Comparison of ENCODE assay signal across 29 cellular contexts in genomic region chr2:73976803-73977202, GRCh38.
"Had no signal": no experiment of that assay in that cellular context is flagged by ENCODE, and none has a peak within 500 bp of the region (broad histone marks: within the 10 kb centered on the region; RNA-seq: fewer than 3 reads in every experiment).

No MANE protein-coding gene starts in this region.

- H3K4me3 Mint-ChIP-seq: activated naive CD4-positive, alpha-beta T cell treated with anti-CD3 and anti-CD28 coated beads, Interleukin-2, amount 50 U/mL, for 24 hours; effector memory CD8-positive, alpha-beta T cell; nephron had no signal

- H3K4me3 ChIP-seq: ascending aorta, cardiac muscle cell, colonic mucosa, dorsolateral prefrontal cortex, gastrocnemius medialis, hepatocyte, left ventricle myocardium inferior, lung, skin epidermis, transverse colon had no signal

- H3K27ac Mint-ChIP-seq: activated naive CD4-positive, alpha-beta T cell treated with anti-CD3 and anti-CD28 coated beads, Interleukin-2, amount 50 U/mL, for 24 hours; activated T-helper 2 cell treated with anti-CD3 and anti-CD28 coated beads, Interferon-gamma antibody, Interleukin-2, Interleukin-4, amounts not matched to agents 10 μg/mL and 5 μg/mL and 100 μg/mL, durations not matched to agents 14 hours and 24 hours and 36 hours; brain; effector memory CD8-positive, alpha-beta T cell; nephron had no signal

- DNase-seq: activated CD4-positive, CD25-positive, alpha-beta regulatory T cell treated with anti-CD3 and anti-CD28 coated beads, Interleukin-2, amount 50 U/mL, for 72 hours; activated CD8-positive, alpha-beta memory T cell treated with anti-CD3 and anti-CD28 coated beads, Interleukin-2, amount 50 U/mL, for 48 hours; activated T-cell treated with anti-CD3 and anti-CD28 coated beads, Interleukin-2, amount 50 U/mL, for 48 hours; cerebellar nuclear complex; colonic mucosa; dorsolateral prefrontal cortex; effector memory CD8-positive, alpha-beta T cell; gastrocnemius medialis; glutamatergic neuron; islet precursor cell; left ventricle myocardium inferior; mesendoderm; stimulated activated CD4-positive, alpha-beta T cell treated with anti-CD3 and anti-CD28 coated beads, Interleukin-1b, Interleukin-23, amount 100 ng/mL, for 48 hours; stimulated activated CD4-positive, alpha-beta T cell treated with anti-CD3 and anti-CD28 coated beads, Interleukin-4, amount 100 ng/mL, for 4 hours; stimulated activated CD8-positive, alpha-beta memory T cell treated with anti-CD3 and anti-CD28 coated beads, Interleukin-4, amount 100 ng/mL, for 48 hours; stimulated activated naive CD4-positive, alpha-beta T cell; T-helper 2 cell; transverse colon had no signal

- H3K36me3 Mint-ChIP-seq: activated naive CD4-positive, alpha-beta T cell treated with anti-CD3 and anti-CD28 coated beads, Interleukin-2, amount 50 U/mL, for 24 hours; brain had no signal

- ATAC-seq: effector memory CD8-positive, alpha-beta T cell; gastrocnemius medialis; sciatic nerve had no signal

- H3K9me3 ChIP-seq: ascending aorta, colonic mucosa, gastrocnemius medialis, left ventricle myocardium inferior, neutrophil, transverse colon had no signal

- H3K9me3 Mint-ChIP-seq: activated naive CD4-positive, alpha-beta T cell treated with anti-CD3 and anti-CD28 coated beads, Interleukin-2, amount 50 U/mL, for 24 hours; activated T-helper 2 cell treated with anti-CD3 and anti-CD28 coated beads, Interferon-gamma antibody, Interleukin-2, Interleukin-4, amounts not matched to agents 10 μg/mL and 5 μg/mL and 100 μg/mL, durations not matched to agents 14 hours and 24 hours and 36 hours; effector memory CD8-positive, alpha-beta T cell; nephron had no signal

- H3K36me3 ChIP-seq: ascending aorta, cardiac muscle cell, colonic mucosa, gastrocnemius medialis, left ventricle myocardium inferior, neutrophil, transverse colon had no signal

- H3K27ac ChIP-seq: ascending aorta, cardiac muscle cell, colonic mucosa, dorsolateral prefrontal cortex, gastrocnemius medialis, hepatocyte, left ventricle myocardium inferior, neutrophil, skin epidermis, transverse colon had no signal

- H3K27me3 Mint-ChIP-seq: activated naive CD4-positive, alpha-beta T cell treated with anti-CD3 and anti-CD28 coated beads, Interleukin-2, amount 50 U/mL, for 24 hours had no signal

- H3K27me3 ChIP-seq: ascending aorta, colonic mucosa, dorsolateral prefrontal cortex, gastrocnemius medialis, hepatocyte, neutrophil, transverse colon had no signal
